ENCODE assay signal across 8 cellular contexts in the genomic region with DNA sequence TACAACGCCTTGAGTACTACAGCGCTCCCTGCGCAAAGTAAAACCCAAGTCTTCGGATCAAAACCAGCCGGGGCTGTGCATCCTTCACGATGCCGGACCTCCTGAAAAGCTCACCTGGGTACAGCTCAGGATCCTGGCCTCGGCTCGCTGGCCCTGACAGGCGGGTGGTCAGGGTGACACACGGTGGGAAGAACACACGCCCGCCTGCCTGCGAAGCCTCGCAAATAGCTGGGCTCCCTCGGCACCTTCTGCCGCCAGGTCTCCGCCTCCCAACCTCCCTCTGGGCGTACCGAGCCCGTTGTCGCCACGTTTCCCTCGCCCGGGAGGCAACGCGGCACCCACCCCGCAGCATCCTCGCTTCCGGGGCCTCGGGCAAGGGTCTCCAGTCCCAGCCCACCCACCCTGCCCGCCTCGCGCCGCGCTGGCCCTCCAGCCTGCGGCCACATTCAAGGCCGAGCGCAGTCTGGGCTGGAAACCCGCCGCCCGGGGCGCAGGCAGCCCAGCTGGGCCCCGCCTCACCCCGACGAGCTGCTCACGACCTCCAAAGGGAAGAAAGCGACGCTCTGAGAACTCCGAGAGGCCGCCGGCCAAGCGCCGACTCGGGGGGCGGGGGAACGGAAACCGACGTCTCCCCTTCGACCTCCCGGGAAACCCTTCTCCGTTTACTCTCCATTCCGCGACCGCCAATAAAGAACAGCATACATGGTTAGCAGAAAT. TPM values are rescaled to one million over a fixed set of nuclear protein-coding genes. Genes with fewer than 3 reads are reported as not detected.
DNase-seq lines count a peak whose midpoint lies in the region; ATAC-seq and TF ChIP-seq lines count a peak whose summit lies in the region.

No MANE protein-coding gene starts in this region.

- H3K4me3 Mint-ChIP-seq in IgD-negative memory B cell: peak overlapping the region; percentile 98 to 100 (median 98)

- H3K4me3 ChIP-seq in right cardiac atrium (ENCODE audit: low read length): peak overlapping the region; percentile 77
- peak overlapping the region; percentile 96 for H3K4me3 ChIP-seq in rectal smooth muscle tissue (ENCODE audit: low read length)
- H3K4me3 ChIP-seq in vagina: peak overlapping the region; percentile 82 to 97

- no peak for TF ChIP-seq POLR2A in vagina (IDR thresholded peaks at IDR 0.05)

- no peaks in the 10 kb centered on the region for H3K9me3 ChIP-seq in right cardiac atrium (ENCODE audit: control insufficient read depth, low read length)
- no peaks in the 10 kb centered on the region for H3K9me3 ChIP-seq in vagina

- H3K4me1 ChIP-seq in right cardiac atrium (ENCODE audit: control insufficient read depth, insufficient read depth, low read length) (peaks cover 2% of the 10 kb centered on the region), rectal smooth muscle tissue (ENCODE audit: control insufficient read depth, insufficient read depth, low read length) (peaks cover 13% of the 10 kb centered on the region), vagina (peaks cover 39% of the 10 kb centered on the region)

- peaks cover 2% of the 10 kb centered on the region for H3K36me3 Mint-ChIP-seq in IgD-negative memory B cell

- under 1% methylated on average over 65 of the region's 65 CpGs for WGBS in right cardiac atrium

- H3K27me3 ChIP-seq in right cardiac atrium (ENCODE audit: control insufficient read depth, insufficient read depth) (no peaks in the 10 kb centered on the region), rectal smooth muscle tissue (ENCODE audit: control insufficient read depth, insufficient read depth, low read length) (no peaks in the 10 kb centered on the region), vagina (no peaks in the 10 kb centered on the region)

- no peaks in the 10 kb centered on the region for H3K36me3 ChIP-seq in rectal smooth muscle tissue (ENCODE audit: control insufficient read depth, insufficient read depth, low read length)
- H3K36me3 ChIP-seq in vagina: no peaks in the 10 kb centered on the region

- no peak for TF ChIP-seq CTCF in vagina (IDR thresholded peaks at IDR 0.05)

- peak; percentile 31 for ATAC-seq in GM21526 (IDR thresholded peaks at IDR 0.05; ENCODE audit: low FRiP score, unreplicated experiment)
- ATAC-seq in right cardiac atrium: peak; percentile 59 to 77

- intact Hi-C loops in right cardiac atrium (cut with DNase I) (loop anchor here in 3 of 4 donors (5.0 to 10.0 kb wide), 3 partner anchors 81 to 91 kb away; partner anchors contain the start of gene HERC6 (in 1 of the 3)), vagina (cut with DNase I) (no loop called here)

- H3K9ac ChIP-seq in rectal smooth muscle tissue (ENCODE audit: low read length): peak overlapping the region; percentile 85

- H3K27me3 Mint-ChIP-seq in IgD-negative memory B cell: no peaks in the 10 kb centered on the region

- H3K4me1 Mint-ChIP-seq in IgD-negative memory B cell: peaks cover 31 to 42% (median 42%) of the 10 kb centered on the region in 3 donors

- DNase-seq in COR-L47 (lab: John Stamatoyannopoulos, UW) (peak; percentile 50), T-helper 9 cell (peak; percentile 69), right cardiac atrium (peak; percentile 64 to 87 (median 86)), vagina (ENCODE audit: extremely low spot score in 2 of 2) (no peak)

- H3K9me3 Mint-ChIP-seq in IgD-negative memory B cell: no peaks in the 10 kb centered on the region

- H3K27ac ChIP-seq in angular gyrus (ENCODE audit: low read depth, low read length) (peak overlapping the region; percentile 99), right cardiac atrium (ENCODE audit: low read length) (peak overlapping the region; percentile 94), rectal smooth muscle tissue (ENCODE audit: low read depth, low read length) (peak overlapping the region; percentile 92), vagina (peak overlapping the region; percentile 100)

- peak overlapping the region; percentile 96 to 99 (median 99) for H3K27ac Mint-ChIP-seq in IgD-negative memory B cell

RNA-seq across cellular contexts. Expression of gene PPM1K, which starts 0.5 kb away (rescaled TPM):
- polyA plus RNA-seq in IgD-negative memory B cell (142 TPM), right cardiac atrium (48.3 TPM)
- total RNA-seq in right cardiac atrium (100 to 1,000 TPM in 1 of 4 donors, 10 to 100 TPM in 3; 74.6 to 109 (median 91.3) TPM), vagina (22.8 TPM)

Comparison
In these comparisons a context has a peak if more than half of its experiments do, and no peak if none do; other contexts are left out.
1. DNase-seq: peak in COR-L47 (single experiment), T-helper 9 cell (single experiment) and right cardiac atrium (3 of 3); none in vagina (0 of 2).
2. Peak in every context shown above with its lines, with median percentiles within 50 percentile points of each other: H3K27ac ChIP-seq and H3K4me3 ChIP-seq.